Comparison of ENCODE assay signal across 14 cellular contexts in the genomic region with DNA sequence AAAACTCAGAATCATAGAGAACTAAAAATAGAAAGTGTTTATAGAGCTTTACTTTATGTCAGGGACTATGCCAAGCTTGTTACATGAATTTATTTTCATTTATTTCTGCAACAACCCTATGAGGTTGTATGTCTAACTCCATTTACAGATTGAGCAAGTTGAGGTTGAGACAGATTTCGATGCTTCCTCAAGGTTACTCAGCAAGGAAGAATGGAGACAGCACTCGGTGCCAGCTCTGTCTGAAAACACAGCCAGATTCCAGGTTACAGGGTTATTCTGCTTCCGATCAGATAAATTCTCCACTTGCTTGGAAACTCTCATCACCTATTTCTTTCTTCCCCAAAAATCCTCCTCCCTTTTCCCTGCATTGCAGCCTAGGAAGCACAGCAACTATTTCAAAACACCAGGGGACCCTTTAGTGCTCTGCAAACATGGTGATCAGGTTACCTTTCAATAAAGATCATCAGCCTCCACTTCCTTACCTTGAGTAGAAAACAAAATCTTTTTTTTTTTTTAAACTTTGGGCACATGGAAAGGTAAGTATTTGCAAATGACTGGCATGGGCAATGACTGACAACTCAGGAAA. TPM values are rescaled to one million over a fixed set of nuclear protein-coding genes. Genes with fewer than 3 reads are reported as not detected.
A peak's percentile ranks its signal among the peaks of the same experiment; 100 is the strongest.
DNase-seq lines count a peak whose midpoint lies in the region; ATAC-seq and TF ChIP-seq lines count a peak whose summit lies in the region.
"Had no signal": no experiment of that assay in that cellular context is flagged by ENCODE, and none has a peak within 500 bp of the region (broad histone marks: within the 10 kb centered on the region; RNA-seq: fewer than 3 reads in every experiment).

No MANE protein-coding gene starts in this region.

- H4K20me1 ChIP-seq in hepatocyte (ENCODE audit: insufficient read depth, poor library complexity, severe bottlenecking): no peaks in the 10 kb centered on the region

- H2AFZ ChIP-seq in hepatocyte: no peak overlapping the region

- no peak for TF ChIP-seq CTCF in fibroblast of pulmonary artery (IDR thresholded peaks at IDR 0.05; ENCODE audit: low read length, missing control alignments)
- no peak for TF ChIP-seq CTCF in hepatocyte (IDR thresholded peaks at IDR 0.05; ENCODE audit: poor library complexity)
- no peak for TF ChIP-seq CTCF in right atrium auricular region (IDR thresholded peaks at IDR 0.05)

- H3K9me3 ChIP-seq in subcutaneous abdominal adipose tissue (ENCODE audit: control insufficient read depth in 5 of 5, low read length in 5 of 5) (no peaks in the 10 kb centered on the region), hepatocyte (ENCODE audit: low read depth) (no peaks in the 10 kb centered on the region), right atrium auricular region (no peaks in the 10 kb centered on the region)
- H3K9me3 ChIP-seq: tibial nerve had no signal

- H3K4me2 ChIP-seq in hepatocyte: no peak overlapping the region

- no peaks in the 10 kb centered on the region for H3K79me2 ChIP-seq in hepatocyte

- H3K27me3 ChIP-seq in subcutaneous abdominal adipose tissue (ENCODE audit: control insufficient read depth in 5 of 5, insufficient read depth in 4 of 5, low read length in 5 of 5) (no peaks in the 10 kb centered on the region), hepatocyte (no peaks in the 10 kb centered on the region), right atrium auricular region (no peaks in the 10 kb centered on the region)
- H3K27me3 ChIP-seq: tibial nerve had no signal

- no peaks in the 10 kb centered on the region for H3K9me2 ChIP-seq in hepatocyte (replicated peaks; ENCODE audit: insufficient read depth)

- ATAC-seq in SK-N-SH treated with all-trans-retinoic acid at 6 μM for 48 hours: peak; percentile 68
- ATAC-seq: Right ventricle myocardium inferior had no signal

- H3K9ac ChIP-seq in subcutaneous abdominal adipose tissue (ENCODE audit: low read length in 5 of 5): no peak overlapping the region

- peak overlapping the region; percentile 64 for H3K27ac ChIP-seq in subcutaneous abdominal adipose tissue (ENCODE audit: low read depth, low read length)
- no peak overlapping the region for H3K27ac ChIP-seq in hepatocyte
- no peak overlapping the region for H3K27ac ChIP-seq in right atrium auricular region
- H3K27ac ChIP-seq: 22Rv1, tibial nerve had no signal

- no peak overlapping the region for H3K4me3 ChIP-seq in fibroblast of pulmonary artery (replicated peaks; ENCODE audit: low read depth, low read length)
- H3K4me3 ChIP-seq in subcutaneous abdominal adipose tissue (ENCODE audit: low read depth in 1 of 5, low read length in 5 of 5): no peak overlapping the region
- H3K4me3 ChIP-seq in hepatocyte: no peak overlapping the region
- H3K4me3 ChIP-seq in right atrium auricular region: no peak overlapping the region
- H3K4me3 ChIP-seq: tibial nerve had no signal

- WGBS in hepatocyte (ENCODE audit: low lambda C conversion rate, missing lambda C conversion rate): 66% methylated on average over 3 of the region's 3 CpGs

- peak; percentile 29 for DNase-seq in DMS53 (lab: John Stamatoyannopoulos, UW)
- no peak for DNase-seq in DMS53 treated with DMSO at 0.1 percent for 48 hours (lab: John Stamatoyannopoulos, UW; ENCODE audit: unreplicated experiment)
- DNase-seq in fibroblast of pulmonary artery (ENCODE audit: low read depth): peak; percentile 31
- no peak for DNase-seq in hepatocyte (ENCODE audit: low spot score)
- DNase-seq in effector CD8-positive, alpha-beta T cell (lab: John Stamatoyannopoulos, UW): no peak
- DNase-seq in right atrium auricular region (ENCODE audit: low spot score): no peak
- DNase-seq: cortex of kidney, glutamatergic neuron had no signal

- no peaks in the 10 kb centered on the region for H3K36me3 ChIP-seq in subcutaneous abdominal adipose tissue (ENCODE audit: control insufficient read depth in 5 of 5, insufficient read depth in 5 of 5, low read length in 5 of 5)
- no peaks in the 10 kb centered on the region for H3K36me3 ChIP-seq in hepatocyte (replicated peaks; ENCODE audit: insufficient read depth, low read depth)
- no peaks in the 10 kb centered on the region for H3K36me3 ChIP-seq in right atrium auricular region
- H3K36me3 ChIP-seq: tibial nerve had no signal

- H3K4me1 ChIP-seq in subcutaneous abdominal adipose tissue (ENCODE audit: control insufficient read depth in 5 of 5, insufficient read depth in 5 of 5, low read length in 5 of 5) (peaks cover 0 to 17% (median 0%) of the 10 kb centered on the region in 5 donors), hepatocyte (ENCODE audit: insufficient read depth) (peaks cover 10% of the 10 kb centered on the region), right atrium auricular region (no peaks in the 10 kb centered on the region)
- H3K4me1 ChIP-seq: tibial nerve had no signal

TF ChIP-seq in SK-N-SH treated with all-trans-retinoic acid at 6 μM for 48 hours, 23 proteins besides CTCF, POLR2A, EP300 and RAD21:
- TF ChIP-seq TOX (CRISPR knock-in tag; IDR thresholded peaks at IDR 0.05; ENCODE audit: borderline replicate concordance): no peak
- TF ChIP-seq, protein P1, sequence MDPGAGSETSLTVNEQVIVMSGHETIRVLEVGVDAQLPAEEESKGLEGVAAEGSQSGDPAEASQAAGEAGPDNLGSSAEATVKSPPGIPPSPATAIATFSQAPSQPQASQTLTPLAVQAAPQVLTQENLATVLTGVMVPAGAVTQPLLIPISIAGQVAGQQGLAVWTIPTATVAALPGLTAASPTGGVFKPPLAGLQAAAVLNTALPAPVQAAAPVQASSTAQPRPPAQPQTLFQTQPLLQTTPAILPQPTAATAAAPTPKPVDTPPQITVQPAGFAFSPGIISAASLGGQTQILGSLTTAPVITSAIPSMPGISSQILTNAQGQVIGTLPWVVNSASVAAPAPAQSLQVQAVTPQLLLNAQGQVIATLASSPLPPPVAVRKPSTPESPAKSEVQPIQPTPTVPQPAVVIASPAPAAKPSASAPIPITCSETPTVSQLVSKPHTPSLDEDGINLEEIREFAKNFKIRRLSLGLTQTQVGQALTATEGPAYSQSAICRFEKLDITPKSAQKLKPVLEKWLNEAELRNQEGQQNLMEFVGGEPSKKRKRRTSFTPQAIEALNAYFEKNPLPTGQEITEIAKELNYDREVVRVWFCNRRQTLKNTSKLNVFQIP (CRISPR knock-in tag; IDR thresholded peaks at IDR 0.05; ENCODE audit: borderline replicate concordance, low read depth): no peak
- no peak for TF ChIP-seq ZFP30 (CRISPR knock-in tag; IDR thresholded peaks at IDR 0.05)
- no peak for TF ChIP-seq PPARA (CRISPR knock-in tag; IDR thresholded peaks at IDR 0.05; ENCODE audit: borderline replicate concordance)
- no peak for TF ChIP-seq RARB (CRISPR knock-in tag; IDR thresholded peaks at IDR 0.05)
- TF ChIP-seq, protein P2, sequence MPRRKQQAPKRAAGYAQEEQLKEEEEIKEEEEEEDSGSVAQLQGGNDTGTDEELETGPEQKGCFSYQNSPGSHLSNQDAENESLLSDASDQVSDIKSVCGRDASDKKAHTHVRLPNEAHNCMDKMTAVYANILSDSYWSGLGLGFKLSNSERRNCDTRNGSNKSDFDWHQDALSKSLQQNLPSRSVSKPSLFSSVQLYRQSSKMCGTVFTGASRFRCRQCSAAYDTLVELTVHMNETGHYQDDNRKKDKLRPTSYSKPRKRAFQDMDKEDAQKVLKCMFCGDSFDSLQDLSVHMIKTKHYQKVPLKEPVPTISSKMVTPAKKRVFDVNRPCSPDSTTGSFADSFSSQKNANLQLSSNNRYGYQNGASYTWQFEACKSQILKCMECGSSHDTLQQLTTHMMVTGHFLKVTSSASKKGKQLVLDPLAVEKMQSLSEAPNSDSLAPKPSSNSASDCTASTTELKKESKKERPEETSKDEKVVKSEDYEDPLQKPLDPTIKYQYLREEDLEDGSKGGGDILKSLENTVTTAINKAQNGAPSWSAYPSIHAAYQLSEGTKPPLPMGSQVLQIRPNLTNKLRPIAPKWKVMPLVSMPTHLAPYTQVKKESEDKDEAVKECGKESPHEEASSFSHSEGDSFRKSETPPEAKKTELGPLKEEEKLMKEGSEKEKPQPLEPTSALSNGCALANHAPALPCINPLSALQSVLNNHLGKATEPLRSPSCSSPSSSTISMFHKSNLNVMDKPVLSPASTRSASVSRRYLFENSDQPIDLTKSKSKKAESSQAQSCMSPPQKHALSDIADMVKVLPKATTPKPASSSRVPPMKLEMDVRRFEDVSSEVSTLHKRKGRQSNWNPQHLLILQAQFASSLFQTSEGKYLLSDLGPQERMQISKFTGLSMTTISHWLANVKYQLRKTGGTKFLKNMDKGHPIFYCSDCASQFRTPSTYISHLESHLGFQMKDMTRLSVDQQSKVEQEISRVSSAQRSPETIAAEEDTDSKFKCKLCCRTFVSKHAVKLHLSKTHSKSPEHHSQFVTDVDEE (CRISPR knock-in tag; IDR thresholded peaks at IDR 0.05): no peak
- no peak for TF ChIP-seq OSR1 (CRISPR knock-in tag; IDR thresholded peaks at IDR 0.05)
- TF ChIP-seq BACH2 (CRISPR knock-in tag; IDR thresholded peaks at IDR 0.05; ENCODE audit: borderline replicate concordance): no peak
- no peak for TF ChIP-seq ZNF565 (CRISPR knock-in tag; conservative IDR thresholded peaks at IDR 0.05; ENCODE audit: low read depth)
- no peak for TF ChIP-seq TCF4 (CRISPR knock-in tag; IDR thresholded peaks at IDR 0.05; ENCODE audit: borderline replicate concordance)
- no peak for TF ChIP-seq SNAI2 (CRISPR knock-in tag; IDR thresholded peaks at IDR 0.05)
- no peak for TF ChIP-seq ZC3H10 (CRISPR knock-in tag; IDR thresholded peaks at IDR 0.05)

RNA-seq across cellular contexts. Expression of a gene that starts 7.0 kb away (rescaled TPM):
- total RNA-seq in hepatocyte (0.97 and 2.8 TPM in 2 replicates), right atrium auricular region (not detected)
- 0.61 and 0.93 TPM in 2 replicates for polyA plus RNA-seq in hepatocyte
- total RNA-seq: Right ventricle myocardium inferior had no signal

RNA-seq across cellular contexts. Expression of a gene that starts 38.4 kb away (rescaled TPM):
- 0.57 and 0.96 TPM in 2 replicates for total RNA-seq in hepatocyte
- 0.16 and 0.60 TPM in 2 replicates for polyA plus RNA-seq in hepatocyte
- not detected for total RNA-seq in right atrium auricular region
- total RNA-seq: Right ventricle myocardium inferior, tibial nerve had no signal

RNA-seq across cellular contexts. Expression of a gene that starts 38.4 kb away (rescaled TPM):
- total RNA-seq in hepatocyte (24.6 and 30.2 TPM in 2 replicates), right atrium auricular region (under 1 TPM in 1 of 2 donors, not detected in 1; 0.16 TPM)
- 8.4 and 10.1 TPM in 2 replicates for polyA plus RNA-seq in hepatocyte
- total RNA-seq: lower leg skin, Right ventricle myocardium inferior, tibial nerve had no signal

RNA-seq across cellular contexts. Expression of a gene that starts 56.0 kb away (rescaled TPM):
- 1.2 and 2.3 TPM in 2 replicates for total RNA-seq in hepatocyte
- polyA plus RNA-seq in hepatocyte: 1.5 TPM in 2 replicates
- total RNA-seq in right atrium auricular region: not detected
- total RNA-seq: lower leg skin, Right ventricle myocardium inferior, tibial nerve had no signal

Comparison
In these comparisons a context has a peak if more than half of its experiments do, and no peak if none do; other contexts are left out.
1. DNase-seq: peak in DMS53 (single experiment) and fibroblast of pulmonary artery (single experiment); none in DMS53 treated with DMSO at 0.1 percent for 48 hours (single experiment), hepatocyte (single experiment), effector CD8-positive, alpha-beta T cell (single experiment) and right atrium auricular region (single experiment).
2. RNA of a gene that starts 38.4 kb away (total RNA-seq): 24.6 to 30.2 TPM in hepatocyte; 0.16 TPM in right atrium auricular region; every median in the first group is over 10 times any median in the second.